In the genomic region with DNA sequence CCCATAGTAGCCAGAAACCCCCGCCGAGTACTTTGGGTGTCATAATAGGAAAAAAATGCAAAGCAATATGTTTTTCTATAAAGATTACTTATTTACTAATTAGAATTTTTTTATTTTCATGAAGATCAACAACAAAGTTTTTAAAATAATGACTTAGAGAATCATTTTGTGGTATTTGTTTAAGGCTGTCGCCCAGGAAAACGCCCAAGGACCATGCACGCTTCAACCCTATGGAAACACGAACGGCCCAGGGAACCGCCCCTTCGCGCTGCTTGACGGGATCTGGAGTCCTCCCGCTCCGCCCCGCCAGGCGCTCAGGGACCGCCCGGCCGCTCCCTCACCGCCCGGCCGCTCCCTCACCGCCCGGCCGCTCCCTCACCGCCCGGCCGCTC, we compare ENCODE assay signal across 1 cellular context.
TF ChIP-seq lines count a peak whose summit lies in the region.

No MANE protein-coding gene starts in this region.

TF ChIP-seq in HCT116, 20 proteins besides CTCF, POLR2A, EP300 and RAD21 (continued from another document):
- TF ChIP-seq, protein P1, sequence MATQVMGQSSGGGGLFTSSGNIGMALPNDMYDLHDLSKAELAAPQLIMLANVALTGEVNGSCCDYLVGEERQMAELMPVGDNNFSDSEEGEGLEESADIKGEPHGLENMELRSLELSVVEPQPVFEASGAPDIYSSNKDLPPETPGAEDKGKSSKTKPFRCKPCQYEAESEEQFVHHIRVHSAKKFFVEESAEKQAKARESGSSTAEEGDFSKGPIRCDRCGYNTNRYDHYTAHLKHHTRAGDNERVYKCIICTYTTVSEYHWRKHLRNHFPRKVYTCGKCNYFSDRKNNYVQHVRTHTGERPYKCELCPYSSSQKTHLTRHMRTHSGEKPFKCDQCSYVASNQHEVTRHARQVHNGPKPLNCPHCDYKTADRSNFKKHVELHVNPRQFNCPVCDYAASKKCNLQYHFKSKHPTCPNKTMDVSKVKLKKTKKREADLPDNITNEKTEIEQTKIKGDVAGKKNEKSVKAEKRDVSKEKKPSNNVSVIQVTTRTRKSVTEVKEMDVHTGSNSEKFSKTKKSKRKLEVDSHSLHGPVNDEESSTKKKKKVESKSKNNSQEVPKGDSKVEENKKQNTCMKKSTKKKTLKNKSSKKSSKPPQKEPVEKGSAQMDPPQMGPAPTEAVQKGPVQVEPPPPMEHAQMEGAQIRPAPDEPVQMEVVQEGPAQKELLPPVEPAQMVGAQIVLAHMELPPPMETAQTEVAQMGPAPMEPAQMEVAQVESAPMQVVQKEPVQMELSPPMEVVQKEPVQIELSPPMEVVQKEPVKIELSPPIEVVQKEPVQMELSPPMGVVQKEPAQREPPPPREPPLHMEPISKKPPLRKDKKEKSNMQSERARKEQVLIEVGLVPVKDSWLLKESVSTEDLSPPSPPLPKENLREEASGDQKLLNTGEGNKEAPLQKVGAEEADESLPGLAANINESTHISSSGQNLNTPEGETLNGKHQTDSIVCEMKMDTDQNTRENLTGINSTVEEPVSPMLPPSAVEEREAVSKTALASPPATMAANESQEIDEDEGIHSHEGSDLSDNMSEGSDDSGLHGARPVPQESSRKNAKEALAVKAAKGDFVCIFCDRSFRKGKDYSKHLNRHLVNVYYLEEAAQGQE (IDR thresholded peaks at IDR 0.05; ENCODE audit: low read depth) = no peak
- TF ChIP-seq CEBPB (IDR thresholded peaks at IDR 0.05; ENCODE audit: low read depth) (no peak), ELF1 (IDR thresholded peaks at IDR 0.05; ENCODE audit: borderline replicate concordance, low read depth) (no peak), YY1 (IDR thresholded peaks at IDR 0.05; ENCODE audit: extremely low read depth, insufficient replicate concordance, low read depth, low read length) (no peak), SP1 (IDR thresholded peaks at IDR 0.05; ENCODE audit: low read depth) (no peak), SIN3A (IDR thresholded peaks at IDR 0.05; ENCODE audit: low read depth) (no peak), EZH2phosphoT487 (IDR thresholded peaks at IDR 0.05; ENCODE audit: borderline replicate concordance) (no peak), EZH2 (IDR thresholded peaks at IDR 0.05) (no peak)
- TF ChIP-seq, protein P2, sequence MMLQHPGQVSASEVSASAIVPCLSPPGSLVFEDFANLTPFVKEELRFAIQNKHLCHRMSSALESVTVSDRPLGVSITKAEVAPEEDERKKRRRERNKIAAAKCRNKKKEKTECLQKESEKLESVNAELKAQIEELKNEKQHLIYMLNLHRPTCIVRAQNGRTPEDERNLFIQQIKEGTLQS (IDR thresholded peaks at IDR 0.05) = no peak
TF ChIP-seq in HCT116: peak in this region for 0.
